ENCODE assay signal across 8 cellular contexts in genomic region chr13:97226788-97227627, GRCh38. TPM values are rescaled to one million over a fixed set of nuclear protein-coding genes. Genes with fewer than 3 reads are reported as not detected.
DNase-seq lines count a peak whose midpoint lies in the region; ATAC-seq, FAIRE-seq and TF ChIP-seq lines count a peak whose summit lies in the region.

No MANE protein-coding gene starts in this region.

- H3K4me2 ChIP-seq in A549 = peak overlapping the region; percentile 85

- no peak overlapping the region for H3K4me3 ChIP-seq in A549
- peak overlapping the region in 57 of 59 donors; percentile 8 to 96 (median 80) for H3K4me3 ChIP-seq in dorsolateral prefrontal cortex

- peak overlapping the region; percentile 80 for H3K4me3 Mint-ChIP-seq in T-helper 1 cell treated with Interleukin-12 subunit alpha and Interleukin-12 subunit beta and Interleukin-4 antibody, amounts not matched to agents 30 μg/mL and 1 μg/mL, for 36 hours
- H3K4me3 Mint-ChIP-seq in osteocyte (ENCODE audit: unreplicated experiment) = peak overlapping the region; percentile 93

- H3K9me3 ChIP-seq in A549 = no peaks in the 10 kb centered on the region

- WGBS in A549 (ENCODE audit: missing lambda C conversion rate) = 68% methylated on average over 6 of the region's 6 CpGs

- no peak for TF ChIP-seq RAD21 in A549 (conservative IDR thresholded peaks at IDR 0.05 in 1 of 2, IDR thresholded peaks at IDR 0.05 in 1 of 2)

- no peak for FAIRE-seq in A549 (lab: Jason Lieb, UNC)

- no peak for TF ChIP-seq CTCF in A549 (IDR thresholded peaks at IDR 0.05)
- peak in 4 of 56 donors; percentile 5 to 28 (median 20) for TF ChIP-seq CTCF in dorsolateral prefrontal cortex (IDR thresholded peaks at IDR 0.05 in 54 of 56, conservative IDR thresholded peaks at IDR 0.05 in 2 of 56; ENCODE audit: low read depth in 1 of 56, partially characterized antibody in 56 of 56)
- no peak for TF ChIP-seq CTCF in osteocyte (IDR thresholded peaks at IDR 0.05)

- H3K27me3 ChIP-seq in dorsolateral prefrontal cortex = no peaks in the 10 kb centered on the region

- H3K27ac ChIP-seq in A549 (peak overlapping the region in 1 of 2 experiments; percentile 53; a peak in 4 of 6 replicates), dorsolateral prefrontal cortex (peak overlapping the region in 52 of 59 donors; percentile 3 to 96 (median 92))

- peaks cover 40% of the 10 kb centered on the region for H3K4me1 Mint-ChIP-seq in T-helper 1 cell treated with Interleukin-12 subunit alpha and Interleukin-12 subunit beta and Interleukin-4 antibody, amounts not matched to agents 30 μg/mL and 1 μg/mL, for 36 hours (ENCODE audit: low read depth)
- H3K4me1 Mint-ChIP-seq in osteocyte (ENCODE audit: unreplicated experiment) = peaks cover 67% of the 10 kb centered on the region

- CTCF ChIA-PET in A549 (lab: Yijun Ruan, JAX) = interaction anchor here (0.6 to 5.0 kb wide), 2 partner anchors 108 to 118 kb away, joined by 3 to 27 read pairs; no protein-coding TSS in a partner anchor

- intact Hi-C loops in dorsolateral prefrontal cortex (cut with DNase I) = no loop called here

- H3K9me3 Mint-ChIP-seq in T-helper 1 cell treated with Interleukin-12 subunit alpha and Interleukin-12 subunit beta and Interleukin-4 antibody, amounts not matched to agents 30 μg/mL and 1 μg/mL, for 36 hours = no peaks in the 10 kb centered on the region
- no peaks in the 10 kb centered on the region for H3K9me3 Mint-ChIP-seq in osteocyte (ENCODE audit: unreplicated experiment)

- no peak for TF ChIP-seq POLR2A in A549 (IDR thresholded peaks at IDR 0.05; ENCODE audit: low read length)

- H3K27ac Mint-ChIP-seq in T-helper 1 cell treated with Interleukin-12 subunit alpha and Interleukin-12 subunit beta and Interleukin-4 antibody, amounts not matched to agents 30 μg/mL and 1 μg/mL, for 36 hours = peak overlapping the region; percentile 71
- H3K27ac Mint-ChIP-seq in osteocyte (ENCODE audit: unreplicated experiment) = peak overlapping the region; percentile 52

- peaks cover 10% of the 10 kb centered on the region for H3K27me3 Mint-ChIP-seq in T-helper 1 cell treated with Interleukin-12 subunit alpha and Interleukin-12 subunit beta and Interleukin-4 antibody, amounts not matched to agents 30 μg/mL and 1 μg/mL, for 36 hours (ENCODE audit: low read depth)
- no peaks in the 10 kb centered on the region for H3K27me3 Mint-ChIP-seq in osteocyte (ENCODE audit: unreplicated experiment)

- peak in 1 of 2 experiments; percentile 44; a peak in 3 of 6 replicates for ATAC-seq in A549
- ATAC-seq in GM18868 (IDR thresholded peaks at IDR 0.05; ENCODE audit: unreplicated experiment) = peak; percentile 53
- peak; percentile 27 for ATAC-seq in HG03060 (IDR thresholded peaks at IDR 0.05; ENCODE audit: low read depth, unreplicated experiment)

- TF ChIP-seq EP300 in A549 (IDR thresholded peaks at IDR 0.05) = no peak

- DNase-seq in A549 (ENCODE audit: low read depth in 1 of 2, low spot score in 1 of 2) (no peak), dorsolateral prefrontal cortex (no peak), osteocyte (ENCODE audit: extremely low spot score, unreplicated experiment) (no peak), NCI-H2029 (lab: John Stamatoyannopoulos, UW) (no peak), DMS114 treated with DMSO at 0.1 percent for 48 hours (lab: John Stamatoyannopoulos, UW; ENCODE audit: unreplicated experiment) (no peak)

- peaks cover 42% of the 10 kb centered on the region for H3K4me1 ChIP-seq in A549

- peaks cover 11% of the 10 kb centered on the region for H3K36me3 Mint-ChIP-seq in T-helper 1 cell treated with Interleukin-12 subunit alpha and Interleukin-12 subunit beta and Interleukin-4 antibody, amounts not matched to agents 30 μg/mL and 1 μg/mL, for 36 hours (ENCODE audit: low read depth)
- peaks cover 19% of the 10 kb centered on the region for H3K36me3 Mint-ChIP-seq in osteocyte (ENCODE audit: unreplicated experiment)

- POLR2A ChIA-PET in A549 (lab: Yijun Ruan, JAX) = no interaction called here

TF ChIP-seq in A549, 52 proteins besides CTCF, POLR2A, EP300 and RAD21:
- no peak for TF ChIP-seq NR3C1 (IDR thresholded peaks at IDR 0.05)
- no peak for TF ChIP-seq CBX2 (IDR thresholded peaks at IDR 0.05; ENCODE audit: borderline replicate concordance, low read depth)
- TF ChIP-seq PHF8 (IDR thresholded peaks at IDR 0.05; ENCODE audit: borderline replicate concordance, low read depth) = no peak
- no peak for TF ChIP-seq CBX8 (IDR thresholded peaks at IDR 0.05)
- no peak for TF ChIP-seq TFCP2L1 (CRISPR knock-in tag; IDR thresholded peaks at IDR 0.05)
- no peak for TF ChIP-seq NFE2L2 (conservative IDR thresholded peaks at IDR 0.05; ENCODE audit: low read length)
- no peak for TF ChIP-seq PBX3 (IDR thresholded peaks at IDR 0.05)
- no peak for TF ChIP-seq HES2 (IDR thresholded peaks at IDR 0.05)
- no peak for TF ChIP-seq HMGXB4 (CRISPR knock-in tag; IDR thresholded peaks at IDR 0.05; ENCODE audit: borderline replicate concordance)
- TF ChIP-seq EHF (CRISPR knock-in tag; IDR thresholded peaks at IDR 0.05) = no peak
- no peak for TF ChIP-seq SMC3 (IDR thresholded peaks at IDR 0.05)
- no peak for TF ChIP-seq HOXB13 (CRISPR knock-in tag; IDR thresholded peaks at IDR 0.05; ENCODE audit: low read depth)
- no peak for TF ChIP-seq HDAC2 (IDR thresholded peaks at IDR 0.05)
- TF ChIP-seq ATOH8 (CRISPR knock-in tag; IDR thresholded peaks at IDR 0.05; ENCODE audit: low read depth) = no peak
- TF ChIP-seq HOXB5 (CRISPR knock-in tag; IDR thresholded peaks at IDR 0.05) = no peak
- TF ChIP-seq RNF2 (IDR thresholded peaks at IDR 0.05; ENCODE audit: borderline replicate concordance, low read depth) = no peak

RNA-seq across cellular contexts. Expression of gene MBNL2, which starts 4.9 kb away (rescaled TPM):
- polyA plus RNA-seq in A549 (2011; rRNA removed) (20.6 and 25.9 TPM in 2 replicates), A549 (2017; fragmentation: RNase III; extraction: RNeasy Plus Mini Kit Qiagen cat#74134 plus additional on column Dnase treatment) (15.4 to 21.3 TPM (median 18.7 TPM) in 3 replicates)
- 4.6 and 6.1 TPM in 2 replicates for polyA plus RNA-seq in A549 (2012; cell fraction: cytosol; rRNA removed)
- polyA plus RNA-seq in A549 (2012; cell fraction: nucleus; rRNA removed) = 6.1 and 8.6 TPM in 2 replicates
- 37.8 and 44.0 TPM in 2 replicates for polyA minus RNA-seq in A549 (2011; rRNA and poly(A)+ RNA removed)
- total RNA-seq in dorsolateral prefrontal cortex (100 to 1,000 TPM in 119 of 120 experiments, 10 to 100 TPM in 1; 96.2 to 275 (median 181) TPM), osteocyte (66.6 and 71.8 TPM in 2 replicates)
